8 cellular contexts compared by ENCODE assay signal in genomic region chr17:42562845-42563509, GRCh38. TPM values are rescaled to one million over a fixed set of nuclear protein-coding genes. Genes with fewer than 3 reads are reported as not detected.
A peak's percentile ranks its signal among the peaks of the same experiment; 100 is the strongest.
DNase-seq lines count a peak whose midpoint lies in the region; TF ChIP-seq lines count a peak whose summit lies in the region.

No MANE protein-coding gene starts in this region.

- peaks cover 24% of the 10 kb centered on the region for H3K36me3 Mint-ChIP-seq in activated CD4-positive, alpha-beta T cell treated with anti-CD3 and anti-CD28 coated beads, Interleukin-2, amount 10 ng/mL, durations not matched to agents 24 days and 14 days (ENCODE audit: low read depth)
- H3K36me3 Mint-ChIP-seq in activated naive CD8-positive, alpha-beta T cell, result peaks cover 7% of the 10 kb centered on the region

- intact Hi-C loops in activated CD4-positive, alpha-beta T cell treated with anti-CD3 and anti-CD28 coated beads, Interleukin-2, amount 10 ng/mL, durations not matched to agents 24 days and 14 days (cut with micrococcal nuclease), result loop anchor here (1.0 to 2.0 kb wide), 2 partner anchors 14 to 46 kb away; partner anchors contain the start of genes PSMC3IP, RETREG3 and TUBG1
- intact Hi-C loops in thyroid gland (cut with DNase I), result no loop called here

- WGBS in thyroid gland, 2 donors, result 53 to 54% methylated on average over 22 to 29 of the region's 30 CpGs

- DNase-seq in activated CD4-positive, alpha-beta T cell treated with anti-CD3 and anti-CD28 coated beads, Interleukin-2, amount 10 ng/mL, durations not matched to agents 24 days and 14 days, result no peak
- DNase-seq in activated CD4-positive, alpha-beta T cell treated with anti-CD3 and anti-CD28 coated beads, Interleukin-2, amount 50 U/mL, for 1 hour, result no peak
- DNase-seq in kidney epithelial cell (ENCODE audit: low read depth) (no peak), thyroid gland (no peak), NCI-H1105 (lab: John Stamatoyannopoulos, UW) (no peak), NCI-H1694 (lab: John Stamatoyannopoulos, UW) (no peak), midbrain (lab: John Stamatoyannopoulos, UW) (no peak)

- H3K36me3 ChIP-seq in kidney epithelial cell (ENCODE audit: control insufficient read depth, insufficient read depth, low read length), result peaks cover 3% of the 10 kb centered on the region
- peaks cover 16 to 17% of the 10 kb centered on the region in 2 donors for H3K36me3 ChIP-seq in thyroid gland

- peak overlapping the region; percentile 93 for H3K27ac Mint-ChIP-seq in activated CD4-positive, alpha-beta T cell treated with anti-CD3 and anti-CD28 coated beads, Interleukin-2, amount 10 ng/mL, durations not matched to agents 24 days and 14 days
- H3K27ac Mint-ChIP-seq in activated naive CD8-positive, alpha-beta T cell, result peak overlapping the region; percentile 95

- TF ChIP-seq CTCF in kidney epithelial cell (IDR thresholded peaks at IDR 0.05; ENCODE audit: insufficient read depth, low read length, poor library complexity, severe bottlenecking) (no peak), thyroid gland (IDR thresholded peaks at IDR 0.05) (no peak)

- H3K4me3 ChIP-seq in kidney epithelial cell (ENCODE audit: low read depth, low read length), result peak overlapping the region; percentile 95
- H3K4me3 ChIP-seq in thyroid gland (replicated peaks in 1 of 3), result peak overlapping the region; percentile 78 to 88 (median 82)

- peak overlapping the region; percentile 89 for H3K4me3 Mint-ChIP-seq in activated CD4-positive, alpha-beta T cell treated with anti-CD3 and anti-CD28 coated beads, Interleukin-2, amount 10 ng/mL, durations not matched to agents 24 days and 14 days
- H3K4me3 Mint-ChIP-seq in activated naive CD8-positive, alpha-beta T cell, result peak overlapping the region; percentile 93

- H3K27me3 ChIP-seq in kidney epithelial cell (ENCODE audit: control insufficient read depth, insufficient read depth, low read length) (no peaks in the 10 kb centered on the region), thyroid gland (no peaks in the 10 kb centered on the region)

- H3K4me1 ChIP-seq in thyroid gland, result peaks cover 36 to 38% of the 10 kb centered on the region in 2 donors

- no peak for TF ChIP-seq POLR2A in thyroid gland (IDR thresholded peaks at IDR 0.05)

- peaks cover 23% of the 10 kb centered on the region for H3K4me1 Mint-ChIP-seq in activated CD4-positive, alpha-beta T cell treated with anti-CD3 and anti-CD28 coated beads, Interleukin-2, amount 10 ng/mL, durations not matched to agents 24 days and 14 days
- H3K4me1 Mint-ChIP-seq in activated naive CD8-positive, alpha-beta T cell (ENCODE audit: low read depth), result peaks cover 32% of the 10 kb centered on the region

- H3K9me3 Mint-ChIP-seq in activated CD4-positive, alpha-beta T cell treated with anti-CD3 and anti-CD28 coated beads, Interleukin-2, amount 10 ng/mL, durations not matched to agents 24 days and 14 days, result no peaks in the 10 kb centered on the region
- H3K9me3 Mint-ChIP-seq in activated naive CD8-positive, alpha-beta T cell (ENCODE audit: low read depth), result no peaks in the 10 kb centered on the region

- peak overlapping the region; percentile 37 to 74 (median 69) for H3K27ac ChIP-seq in thyroid gland

- H3K9me3 ChIP-seq in thyroid gland, result no peaks in the 10 kb centered on the region

- H3K27me3 Mint-ChIP-seq in activated CD4-positive, alpha-beta T cell treated with anti-CD3 and anti-CD28 coated beads, Interleukin-2, amount 10 ng/mL, durations not matched to agents 24 days and 14 days, result no peaks in the 10 kb centered on the region
- H3K27me3 Mint-ChIP-seq in activated naive CD8-positive, alpha-beta T cell, result no peaks in the 10 kb centered on the region

RNA-seq across cellular contexts. Expression of gene COASY, which starts 1.0 kb away (rescaled TPM):
- total RNA-seq in activated CD4-positive, alpha-beta T cell treated with anti-CD3 and anti-CD28 coated beads, Interleukin-2, amount 10 ng/mL, durations not matched to agents 24 days and 14 days, result 97.7 and 109 TPM in 2 replicates
- total RNA-seq in kidney epithelial cell (26.8 and 34.3 TPM in 2 replicates), thyroid gland (10 to 100 TPM; 32.7 to 60.9 (median 48.7) TPM)

RNA-seq across cellular contexts. Expression of gene MLX, which starts 3.9 kb away (rescaled TPM):
- total RNA-seq in activated CD4-positive, alpha-beta T cell treated with anti-CD3 and anti-CD28 coated beads, Interleukin-2, amount 10 ng/mL, durations not matched to agents 24 days and 14 days, result 67.8 and 72.6 TPM in 2 replicates
- total RNA-seq in kidney epithelial cell (33.9 and 35.9 TPM in 2 replicates), thyroid gland (10 to 100 TPM; 47.0 to 62.8 (median 52.9) TPM)

RNA-seq across cellular contexts. Expression of gene HSD17B1, which starts 10.3 kb away (rescaled TPM):
- total RNA-seq in activated CD4-positive, alpha-beta T cell treated with anti-CD3 and anti-CD28 coated beads, Interleukin-2, amount 10 ng/mL, durations not matched to agents 24 days and 14 days, result 0.42 and 0.83 TPM in 2 replicates
- 0.34 and 1.8 TPM in 2 replicates for total RNA-seq in kidney epithelial cell
- 1 to 10 TPM in 2 of 4 donors, under 1 TPM in 2; 0.21 to 4.1 (median 1.3) TPM for total RNA-seq in thyroid gland

RNA-seq across cellular contexts. Expression of gene PSMC3IP, which starts 14.6 kb away (rescaled TPM):
- total RNA-seq in activated CD4-positive, alpha-beta T cell treated with anti-CD3 and anti-CD28 coated beads, Interleukin-2, amount 10 ng/mL, durations not matched to agents 24 days and 14 days, result 29.1 and 31.1 TPM in 2 replicates
- total RNA-seq in kidney epithelial cell (3.9 and 7.9 TPM in 2 replicates), thyroid gland (1 to 10 TPM; 1.4 to 5.8 (median 4.5) TPM)

RNA-seq across cellular contexts. Expression of gene NAGLU, which starts 26.9 kb away (rescaled TPM):
- total RNA-seq in activated CD4-positive, alpha-beta T cell treated with anti-CD3 and anti-CD28 coated beads, Interleukin-2, amount 10 ng/mL, durations not matched to agents 24 days and 14 days, result 20.4 and 20.7 TPM in 2 replicates
- 46.2 and 49.2 TPM in 2 replicates for total RNA-seq in kidney epithelial cell
- total RNA-seq in thyroid gland, result 100 to 1,000 TPM in 2 of 4 donors, 10 to 100 TPM in 2; 56.7 to 140 (median 101) TPM
